In the genomic region with DNA sequence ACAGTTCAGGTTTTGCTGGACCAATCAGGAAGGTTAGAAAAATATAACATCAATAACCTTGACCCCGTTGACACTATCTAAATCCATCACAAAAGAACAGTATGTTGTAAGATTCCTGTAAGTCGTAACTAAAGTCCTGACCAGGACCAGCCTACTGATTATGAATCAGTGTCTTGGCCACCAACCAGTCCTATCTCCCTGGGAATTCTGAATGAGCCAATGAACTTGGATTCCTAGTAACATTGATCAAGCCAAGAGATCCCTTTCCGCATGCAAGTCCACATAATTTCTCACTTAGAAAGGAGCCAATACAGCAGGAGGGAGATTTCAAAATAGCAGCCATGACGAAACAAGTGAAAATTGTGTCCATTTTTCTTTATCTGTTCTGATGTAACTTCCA, we compare ENCODE assay signal across 20 cellular contexts. TPM values are rescaled to one million over a fixed set of nuclear protein-coding genes. Genes with fewer than 3 reads are reported as not detected.
A peak's percentile ranks its signal among the peaks of the same experiment; 100 is the strongest.
DNase-seq lines count a peak whose midpoint lies in the region; ATAC-seq and TF ChIP-seq lines count a peak whose summit lies in the region.
"Had no signal": no experiment of that assay in that cellular context is flagged by ENCODE, and none has a peak within 500 bp of the region (broad histone marks: within the 10 kb centered on the region; RNA-seq: fewer than 3 reads in every experiment).

No MANE protein-coding gene starts in this region.

- TF ChIP-seq CTCF in fibroblast of lung (conservative IDR thresholded peaks at IDR 0.05 in 1 of 2, IDR thresholded peaks at IDR 0.05 in 1 of 2; ENCODE audit: low read depth in 1 of 2, low read length in 2 of 2) (no peak), omental fat pad (IDR thresholded peaks at IDR 0.05) (no peak)

- H3K9me3 Mint-ChIP-seq in immature natural killer cell, result no peaks in the 10 kb centered on the region
- H3K9me3 Mint-ChIP-seq: activated B cell treated with CpG ODN at 0.5 μM for 24 hours; activated naive CD8-positive, alpha-beta T cell treated with anti-CD3 and anti-CD28 coated beads, Interleukin-2, amount 50 U/mL, for 24 hours; memory B cell had no signal

- peak; percentile 77 for ATAC-seq in omental fat pad (ENCODE audit: low FRiP score)
- no peak for ATAC-seq in SK-N-SH treated with all-trans-retinoic acid at 6 μM for 48 hours
- ATAC-seq: activated naive CD8-positive, alpha-beta T cell treated with anti-CD3 and anti-CD28 coated beads, Interleukin-2, amount 50 U/mL, for 24 hours had no signal

- no peak overlapping the region for H2AFZ ChIP-seq in fibroblast of lung (ENCODE audit: low read length)
- H2AFZ ChIP-seq: hepatocyte, parathyroid adenoma had no signal

- peak overlapping the region in 1 of 6 donors; percentile 27 for H3K27ac Mint-ChIP-seq in immature natural killer cell
- H3K27ac Mint-ChIP-seq: activated B cell treated with CpG ODN at 0.5 μM for 24 hours; activated naive CD8-positive, alpha-beta T cell treated with anti-CD3 and anti-CD28 coated beads, Interleukin-2, amount 50 U/mL, for 24 hours; B cell; memory B cell had no signal

- peaks cover 28 to 47% of the 10 kb centered on the region in 2 donors for H3K4me1 Mint-ChIP-seq in immature natural killer cell
- H3K4me1 Mint-ChIP-seq: activated B cell treated with CpG ODN at 0.5 μM for 24 hours, memory B cell had no signal

- DNase-seq in AG20443 (ENCODE audit: low spot score) (peak; percentile 77), MG63 (peak; percentile 38), fibroblast of lung (ENCODE audit: low read depth in 2 of 2) (peak; percentile 86 to 96), omental fat pad (ENCODE audit: low spot score) (no peak), DMS79 (lab: John Stamatoyannopoulos, UW) (no peak), immature natural killer cell (no peak), NCI-H1105 treated with DMSO at 0.1 percent for 48 hours (lab: John Stamatoyannopoulos, UW) (no peak)
- DNase-seq: activated B cell treated with CpG ODN at 0.5 μM for 24 hours; activated CD8-positive, alpha-beta memory T cell treated with anti-CD3 and anti-CD28 coated beads, Interleukin-2, amount 50 U/mL, for 48 hours; activated naive CD8-positive, alpha-beta T cell treated with anti-CD3 and anti-CD28 coated beads, Interleukin-2, amount 50 U/mL, for 24 hours; NCI-H1694; NCI-H526; stimulated activated CD4-positive, alpha-beta T cell treated with anti-CD3 and anti-CD28 coated beads, Interleukin-4, amount 100 ng/mL, for 24 hours; stimulated activated naive CD4-positive, alpha-beta T cell had no signal

- H3K27ac ChIP-seq in fibroblast of lung (ENCODE audit: insufficient read depth, low read length), result no peak overlapping the region
- H3K27ac ChIP-seq: hepatocyte, parathyroid adenoma, SJSA1 had no signal

- H4K20me1 ChIP-seq in fibroblast of lung (ENCODE audit: control insufficient read depth, extremely low read depth, insufficient read depth, low read length), result no peaks in the 10 kb centered on the region

- peaks cover 0 to 7% (median 3%) of the 10 kb centered on the region in 3 donors for H3K27me3 Mint-ChIP-seq in immature natural killer cell (ENCODE audit: low read depth in 3 of 3)
- H3K27me3 Mint-ChIP-seq: activated B cell treated with CpG ODN at 0.5 μM for 24 hours; activated naive CD8-positive, alpha-beta T cell treated with anti-CD3 and anti-CD28 coated beads, Interleukin-2, amount 50 U/mL, for 24 hours; B cell; memory B cell had no signal

- H3K27me3 ChIP-seq in MG63 (no peaks in the 10 kb centered on the region), fibroblast of lung (ENCODE audit: control insufficient read depth, insufficient read depth, low read length) (no peaks in the 10 kb centered on the region)
- H3K27me3 ChIP-seq: hepatocyte, SJSA1 had no signal

- H3K9ac ChIP-seq in fibroblast of lung (ENCODE audit: insufficient read depth, low read length), result no peak overlapping the region
- H3K9ac ChIP-seq: parathyroid adenoma had no signal

- H3K36me3 Mint-ChIP-seq in immature natural killer cell, result no peaks in the 10 kb centered on the region
- H3K36me3 Mint-ChIP-seq: memory B cell had no signal

- no peaks in the 10 kb centered on the region for H3K36me3 ChIP-seq in MG63
- H3K36me3 ChIP-seq in fibroblast of lung (ENCODE audit: control insufficient read depth, insufficient read depth, low read length), result no peaks in the 10 kb centered on the region
- H3K36me3 ChIP-seq: SJSA1 had no signal

- H3K9me3 ChIP-seq in MG63, result no peaks in the 10 kb centered on the region
- no peaks in the 10 kb centered on the region for H3K9me3 ChIP-seq in fibroblast of lung (ENCODE audit: control insufficient read depth, insufficient read depth, low read depth, low read length)
- H3K9me3 ChIP-seq: SJSA1 had no signal

- H3K4me3 Mint-ChIP-seq in immature natural killer cell, result no peak overlapping the region
- H3K4me3 Mint-ChIP-seq: activated B cell treated with CpG ODN at 0.5 μM for 24 hours; activated naive CD8-positive, alpha-beta T cell treated with anti-CD3 and anti-CD28 coated beads, Interleukin-2, amount 50 U/mL, for 24 hours; B cell; memory B cell had no signal

- no peaks in the 10 kb centered on the region for H3K79me2 ChIP-seq in fibroblast of lung (ENCODE audit: control insufficient read depth, insufficient read depth, low read length)
- H3K79me2 ChIP-seq: hepatocyte, parathyroid adenoma had no signal

- H3K4me1 ChIP-seq in fibroblast of lung (ENCODE audit: control insufficient read depth, extremely low read depth, insufficient read depth, low read length), result no peaks in the 10 kb centered on the region
- H3K4me1 ChIP-seq: parathyroid adenoma, SJSA1 had no signal

- no peak overlapping the region for H3K4me3 ChIP-seq in MG63
- no peak overlapping the region for H3K4me3 ChIP-seq in fibroblast of lung (replicated peaks in 1 of 4; ENCODE audit: control extremely low read depth in 1 of 4, insufficient read depth in 1 of 4, low read depth in 3 of 4, low read length in 4 of 4)
- H3K4me3 ChIP-seq: hepatocyte, SJSA1 had no signal

- H3K4me2 ChIP-seq in fibroblast of lung (ENCODE audit: extremely low read depth, insufficient read depth, low read length), result no peak overlapping the region
- H3K4me2 ChIP-seq: hepatocyte had no signal

TF ChIP-seq in SK-N-SH treated with all-trans-retinoic acid at 6 μM for 48 hours, 23 proteins besides CTCF, POLR2A, EP300 and RAD21 (continues in another document):
- TF ChIP-seq TSHZ2 (CRISPR knock-in tag; IDR thresholded peaks at IDR 0.05), result no peak
- TF ChIP-seq, protein P1, sequence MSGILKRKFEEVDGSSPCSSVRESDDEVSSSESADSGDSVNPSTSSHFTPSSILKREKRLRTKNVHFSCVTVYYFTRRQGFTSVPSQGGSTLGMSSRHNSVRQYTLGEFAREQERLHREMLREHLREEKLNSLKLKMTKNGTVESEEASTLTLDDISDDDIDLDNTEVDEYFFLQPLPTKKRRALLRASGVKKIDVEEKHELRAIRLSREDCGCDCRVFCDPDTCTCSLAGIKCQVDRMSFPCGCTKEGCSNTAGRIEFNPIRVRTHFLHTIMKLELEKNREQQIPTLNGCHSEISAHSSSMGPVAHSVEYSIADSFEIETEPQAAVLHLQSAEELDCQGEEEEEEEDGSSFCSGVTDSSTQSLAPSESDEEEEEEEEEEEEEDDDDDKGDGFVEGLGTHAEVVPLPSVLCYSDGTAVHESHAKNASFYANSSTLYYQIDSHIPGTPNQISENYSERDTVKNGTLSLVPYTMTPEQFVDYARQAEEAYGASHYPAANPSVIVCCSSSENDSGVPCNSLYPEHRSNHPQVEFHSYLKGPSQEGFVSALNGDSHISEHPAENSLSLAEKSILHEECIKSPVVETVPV (CRISPR knock-in tag; IDR thresholded peaks at IDR 0.05), result no peak

RNA-seq across cellular contexts. Expression of gene XPNPEP2, which starts 9.5 kb away (rescaled TPM):
- total RNA-seq in MG63 (2014; rRNA removed; shearing (Covaris generic); ENCODE audit: low replicate concordance), result not detected in 2 replicates
- 0.17 and 1.5 TPM in 2 replicates for total RNA-seq in fibroblast of lung
- polyA plus RNA-seq in fibroblast of lung, result 0.16 and 0.61 TPM in 2 replicates
- polyA plus RNA-seq in fibroblast of lung (2012), result 0.35 and 0.56 TPM in 2 replicates
- not detected in 2 replicates for polyA minus RNA-seq in fibroblast of lung (ENCODE audit: low replicate concordance)
- 1 to 10 TPM; 2.4 to 7.8 (median 5.3) TPM for total RNA-seq in omental fat pad
- 1 to 10 TPM in 2 of 3 donors, under 1 TPM in 1; 0.60 to 2.9 (median 2.7) TPM for polyA plus RNA-seq in immature natural killer cell
- total RNA-seq: B cell had no signal

RNA-seq across cellular contexts. Expression of gene SASH3, which starts 31.5 kb away (rescaled TPM):
- not detected in 2 replicates for total RNA-seq in MG63 (2014; rRNA removed; shearing (Covaris generic); ENCODE audit: low replicate concordance)
- total RNA-seq in fibroblast of lung (not detected in 2 replicates), omental fat pad (10 to 100 TPM in 3 of 4 donors, 1 to 10 TPM in 1; 9.4 to 26.7 (median 20.6) TPM)
- polyA plus RNA-seq in fibroblast of lung (not detected in 2 replicates), immature natural killer cell (100 to 1,000 TPM; 254 to 569 (median 270) TPM)
- not detected in 2 replicates for polyA plus RNA-seq in fibroblast of lung (2012)
- not detected in 2 replicates for polyA minus RNA-seq in fibroblast of lung (ENCODE audit: low replicate concordance)
- total RNA-seq: SJSA1 had no signal

Comparison
In these comparisons a context has a peak if more than half of its experiments do, and no peak if none do; other contexts are left out.
1. DNase-seq: peak in AG20443 (single experiment), MG63 (single experiment) and fibroblast of lung (2 of 2); none in omental fat pad (single experiment), DMS79 (single experiment), immature natural killer cell (0 of 3) and NCI-H1105 treated with DMSO at 0.1 percent for 48 hours (single experiment).
2. RNA of gene SASH3, which starts 31.5 kb away (total RNA-seq): 9.4 to 26.7 TPM in omental fat pad; not detected in MG63 and not detected in fibroblast of lung; every median in the first group is over 10 times any median in the second.